Comparison of ENCODE assay signal across 7 cellular contexts in the genomic region with DNA sequence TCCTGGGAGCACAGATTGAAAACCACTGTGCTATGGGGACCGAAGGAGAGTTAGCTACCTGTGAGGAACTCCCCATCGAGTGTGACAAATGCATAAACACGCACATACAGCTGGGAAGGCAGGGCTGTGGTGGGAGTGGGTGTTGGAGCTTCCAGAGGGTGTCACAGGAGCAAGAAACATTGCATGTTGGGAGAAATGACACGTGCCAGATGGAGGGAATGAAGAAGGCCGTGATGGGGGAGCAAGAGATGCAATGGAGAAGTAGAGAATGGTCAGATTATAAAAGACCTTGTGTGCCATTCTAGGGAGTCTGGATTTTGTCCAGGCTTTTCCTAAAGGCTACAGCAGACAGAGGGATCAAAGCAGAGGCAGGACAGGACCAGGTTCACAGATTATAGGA.
"Had no signal": no experiment of that assay in that cellular context is flagged by ENCODE, and none has a peak within 500 bp of the region (broad histone marks: within the 10 kb centered on the region; RNA-seq: fewer than 3 reads in every experiment).

No MANE protein-coding gene starts in this region.

- DNase-seq: GOT3, H7, HFFc6, KG1 had no signal

- H3K9me3 Mint-ChIP-seq: HFFc6 had no signal

- H3K4me3 Mint-ChIP-seq: HFFc6 had no signal

- H3K36me3 ChIP-seq: HAP-1 had no signal

- H3K4me3 ChIP-seq: HAP-1 had no signal

- H3K9me3 ChIP-seq: HAP-1 had no signal

- H3K27ac Mint-ChIP-seq: HFFc6 had no signal

- FAIRE-seq: HTR-8/SVneo had no signal

- ATAC-seq: HCT116 had no signal
